Comparison of ENCODE assay signal across 20 cellular contexts in genomic region chr1:29749546-29749945, GRCh38.
"Had no signal": no experiment of that assay in that cellular context is flagged by ENCODE, and none has a peak within 500 bp of the region (broad histone marks: within the 10 kb centered on the region; RNA-seq: fewer than 3 reads in every experiment).

No MANE protein-coding gene starts in this region.

- DNase-seq: activated B cell treated with CpG ODN at 0.5 μM for 24 hours; activated CD4-positive, alpha-beta T cell treated with anti-CD3 and anti-CD28 coated beads for 1 hour; activated CD4-positive, alpha-beta T cell treated with anti-CD3 and anti-CD28 coated beads, Interleukin-2, amount 10 ng/mL, durations not matched to agents 24 days and 14 days; activated CD4-positive, alpha-beta T cell treated with anti-CD3 and anti-CD28 coated beads, Interleukin-2, amount 50 U/mL, for 48 hours; activated naive CD4-positive, alpha-beta T cell; activated naive CD8-positive, alpha-beta T cell treated with anti-CD3 and anti-CD28 coated beads, Interleukin-2, amount 50 U/mL, for 24 hours; activated T-cell treated with anti-CD3 and anti-CD28 coated beads, Interleukin-2, amount 50 U/mL, for 1 hour; amniotic stem cell; IMR-90; Kasumi-1; KBM-7; NCI-H1048; NCI-H146; NCI-H2081 treated with DMSO at 0.1 percent for 48 hours; NCI-H446; NCI-H524 treated with DMSO at 0.1 percent for 48 hours; NCI-H748 treated with DMSO at 0.1 percent for 48 hours; SIG-M5; T-helper 2 cell; T1000 had no signal
